10 cellular contexts compared by ENCODE assay signal in the genomic region with DNA sequence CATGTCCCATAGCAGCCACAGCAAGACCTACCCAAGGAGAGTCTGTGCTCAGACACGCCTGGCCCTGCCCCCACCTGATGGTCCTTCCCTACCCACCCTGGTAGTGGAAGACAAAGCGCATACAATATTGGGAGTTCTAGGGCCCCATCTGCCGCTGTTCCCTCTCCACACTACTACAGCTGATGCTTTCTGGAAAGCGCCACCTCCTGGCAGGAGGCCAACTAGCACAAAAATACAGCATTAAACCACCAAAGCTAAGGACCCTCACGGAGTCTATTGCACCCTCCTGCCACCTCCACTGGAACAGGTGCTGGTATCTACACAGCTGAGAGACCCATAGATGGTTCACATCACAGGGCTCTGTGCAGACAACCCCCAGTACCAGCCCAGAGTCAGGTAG. TPM values are rescaled to one million over a fixed set of nuclear protein-coding genes. Genes with fewer than 3 reads are reported as not detected.
DNase-seq lines count a peak whose midpoint lies in the region; ATAC-seq and TF ChIP-seq lines count a peak whose summit lies in the region.
"Not testable (repeated sequence)": the region's sequence is repeated elsewhere in the genome, so short reads cannot be mapped to it uniquely, and the experiment has no call there.
"Had no signal": no experiment of that assay in that cellular context is flagged by ENCODE, and none has a peak within 500 bp of the region (broad histone marks: within the 10 kb centered on the region; RNA-seq: fewer than 3 reads in every experiment).

No MANE protein-coding gene starts in this region.

- intact Hi-C loops in Panc1 (cut with micrococcal nuclease; ENCODE audit: unreplicated experiment), result not testable (repeated sequence)
- intact Hi-C loops in activated CD4-positive, alpha-beta memory T cell treated with anti-CD3 and anti-CD28 coated beads for 36 hours (cut with micrococcal nuclease), result loop anchor here (5.0 kb wide), 1 partner anchor 49 kb away; a partner anchor contains a TSS

- H3K27me3 Mint-ChIP-seq in activated CD4-positive, alpha-beta memory T cell treated with anti-CD3 and anti-CD28 coated beads for 36 hours, result peaks cover 28% of the 10 kb centered on the region
- H3K27me3 Mint-ChIP-seq in endodermal cell (ENCODE audit: insufficient read depth), result peaks cover 46% of the 10 kb centered on the region
- not testable (repeated sequence) for H3K27me3 Mint-ChIP-seq in progenitor cell of endocrine pancreas

- H3K4me3 Mint-ChIP-seq in activated CD4-positive, alpha-beta memory T cell treated with anti-CD3 and anti-CD28 coated beads for 36 hours; endodermal cell; progenitor cell of endocrine pancreas (ENCODE audit: low read depth): not testable (repeated sequence)

- WGBS in endodermal cell (ENCODE audit: insufficient coverage in 1 of 2, insufficient read length in 1 of 2), 2 experiments, result 91 to 100% methylated on average over 2 to 5 of the region's 5 CpGs

- H3K27ac Mint-ChIP-seq in activated CD4-positive, alpha-beta memory T cell treated with anti-CD3 and anti-CD28 coated beads for 36 hours; endodermal cell; progenitor cell of endocrine pancreas: not testable (repeated sequence)

- H3K36me3 ChIP-seq in Panc1 (ENCODE audit: control insufficient read depth, insufficient read depth, low read length); endodermal cell (ENCODE audit: control insufficient read depth, insufficient read depth, low read length): not testable (repeated sequence)

- in situ Hi-C loops in Panc1 (cut with HindIII; ENCODE audit: low pct_unique_long_range_greater_than_20kb, low sequenced_read_pairs), result not testable (repeated sequence)

- not testable (repeated sequence) for H3K27ac ChIP-seq in Panc1 (ENCODE audit: low read length); endodermal cell (ENCODE audit: low read depth, low read length)

- TF ChIP-seq CTCF in GM12873 (IDR thresholded peaks at IDR 0.05; ENCODE audit: insufficient read depth, low read depth, low read length, missing control alignments), result peak; percentile 28
- peak; percentile 20 for TF ChIP-seq CTCF in NB4 (IDR thresholded peaks at IDR 0.05; ENCODE audit: low read depth, low read length)
- peak; percentile 8; the same call in 1 of the 2 replicates for TF ChIP-seq CTCF in Panc1 (IDR thresholded peaks at IDR 0.05)
- TF ChIP-seq CTCF in endodermal cell (conservative IDR thresholded peaks at IDR 0.05), result peak; percentile 62
- peak; percentile 11 for TF ChIP-seq CTCF in progenitor cell of endocrine pancreas (IDR thresholded peaks at IDR 0.05; ENCODE audit: unreplicated experiment)

- not testable (repeated sequence) for H3K4me3 ChIP-seq in NB4 (ENCODE audit: low read depth, low read length); Panc1 (ENCODE audit: low read depth in 2 of 2, low read length in 2 of 2); endodermal cell (ENCODE audit: low read length)

- H3K27me3 ChIP-seq in Panc1 (ENCODE audit: control insufficient read depth, insufficient read depth, low read length); endodermal cell (ENCODE audit: control insufficient read depth, insufficient read depth, low read length, poor library complexity, severe bottlenecking): not testable (repeated sequence)

- H3K36me3 Mint-ChIP-seq in activated CD4-positive, alpha-beta memory T cell treated with anti-CD3 and anti-CD28 coated beads for 36 hours; endodermal cell (ENCODE audit: low read depth); progenitor cell of endocrine pancreas (ENCODE audit: insufficient read depth): not testable (repeated sequence)

- not testable (repeated sequence) for H3K4me1 Mint-ChIP-seq in activated CD4-positive, alpha-beta memory T cell treated with anti-CD3 and anti-CD28 coated beads for 36 hours (ENCODE audit: low read depth); progenitor cell of endocrine pancreas (ENCODE audit: low read depth)
- peaks cover 13% of the 10 kb centered on the region for H3K4me1 Mint-ChIP-seq in endodermal cell

- not testable (repeated sequence) for ATAC-seq in Panc1

- BruUV-seq in Panc1 (replicated peaks; lab: Mats Ljungman, UMichigan), result not testable (repeated sequence)

- POLR2A ChIA-PET in Panc1 (lab: Charles Lee); activated CD4-positive, alpha-beta memory T cell treated with anti-CD3 and anti-CD28 coated beads for 36 hours (lab: Charles Lee): not testable (repeated sequence)

- H3K9me3 ChIP-seq in Panc1 (ENCODE audit: control insufficient read depth, insufficient read depth, low read depth, low read length); endodermal cell (ENCODE audit: control insufficient read depth, low read length): not testable (repeated sequence)

- not testable (repeated sequence) for TF ChIP-seq POLR2A in NB4 (IDR thresholded peaks at IDR 0.05; ENCODE audit: extremely low read depth, insufficient read length)

- DNase-seq in DMS 273 (lab: John Stamatoyannopoulos, UW; ENCODE audit: unreplicated experiment) (peak; percentile 30), HT1080 (ENCODE audit: low read depth) (peak; percentile 17), endodermal cell (peak; percentile 69)
- not testable (repeated sequence) for DNase-seq in NB4 (ENCODE audit: low read depth); Panc1 (ENCODE audit: low read depth, low spot score); progenitor cell of endocrine pancreas (ENCODE audit: low spot score, unreplicated experiment)
- DNase-seq in activated CD4-positive, alpha-beta memory T cell treated with anti-CD3 and anti-CD28 coated beads for 36 hours, result peak; percentile 10

- CTCF ChIA-PET in Panc1 (lab: Charles Lee); activated CD4-positive, alpha-beta memory T cell treated with anti-CD3 and anti-CD28 coated beads for 36 hours (lab: Charles Lee): not testable (repeated sequence)

- H3K9ac ChIP-seq in endodermal cell (ENCODE audit: extremely low read depth, low read length, poor library complexity, severe bottlenecking), result not testable (repeated sequence)

- H3K4me1 ChIP-seq in Panc1 (ENCODE audit: control insufficient read depth, insufficient read depth, low read length); endodermal cell (ENCODE audit: control insufficient read depth, insufficient read depth, low read length): not testable (repeated sequence)

- H3K9me3 Mint-ChIP-seq in activated CD4-positive, alpha-beta memory T cell treated with anti-CD3 and anti-CD28 coated beads for 36 hours, result not testable (repeated sequence)
- peaks cover 20% of the 10 kb centered on the region for H3K9me3 Mint-ChIP-seq in endodermal cell
- H3K9me3 Mint-ChIP-seq in progenitor cell of endocrine pancreas (ENCODE audit: low read depth), result peaks cover 16% of the 10 kb centered on the region

RNA-seq across cellular contexts. Expression of a gene that starts 50.9 kb away (rescaled TPM):
- 0.10 and 0.11 TPM in 2 replicates for total RNA-seq in HT1080 (2014; rRNA removed; shearing (Covaris generic))
- polyA plus RNA-seq in HT1080 (2015; cell fraction: cytosol; rRNA removed), result 0.05 TPM in 1 of 2 replicates, not detected in the other
- 0.14 and 0.16 TPM in 2 replicates for polyA plus RNA-seq in HT1080 (2015; cell fraction: nucleus; rRNA removed)
- total RNA-seq in Panc1 (2021; ENCODE audit: unreplicated experiment) (1.9 TPM), endodermal cell (1 to 10 TPM; 3.6 to 8.9 TPM), progenitor cell of endocrine pancreas (73.9 and 75.3 TPM in 2 replicates)
- not detected for polyA plus RNA-seq in Panc1 (2012; ENCODE audit: insufficient read length)
- not detected for total RNA-seq in activated CD4-positive, alpha-beta memory T cell treated with anti-CD3 and anti-CD28 coated beads for 36 hours
- polyA plus RNA-seq in endodermal cell (2013, experiment 1 of 2), result 215 TPM
- 246 TPM for polyA plus RNA-seq in endodermal cell (2013, experiment 2 of 2)
- total RNA-seq: T-helper 1 cell treated with Interleukin-12 subunit alpha and Interleukin-12 subunit beta and Interleukin-4 antibody, amounts not matched to agents 30 ng/mL and 1 ng/mL, for 36 hours had no signal
- polyA plus RNA-seq: CD4-positive, CD25-positive, alpha-beta regulatory T cell had no signal

Comparison
In these comparisons a context has a peak if more than half of its experiments do, and no peak if none do; other contexts are left out.
1. CTCF ChIP-seq: peak in every context shown above with its lines; median percentile 62 in endodermal cell; 28 in GM12873; 20 in NB4; 11 in progenitor cell of endocrine pancreas; 8 in Panc1.